ENCODE assay signal across 15 cellular contexts in the genomic region with DNA sequence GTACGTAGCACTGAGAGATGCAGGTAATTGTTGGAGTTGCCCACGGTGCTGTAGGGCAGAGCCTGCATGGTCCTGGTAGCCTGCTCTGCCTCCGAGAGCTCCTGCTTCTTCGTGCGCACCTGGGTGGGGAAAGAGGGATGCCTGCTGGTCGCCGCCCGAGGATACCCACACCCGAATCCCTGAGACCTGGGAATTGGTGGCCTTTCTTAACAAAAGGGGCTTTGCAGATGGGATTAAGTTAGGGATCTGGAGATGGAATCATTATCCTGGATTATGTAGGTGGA. TPM values are rescaled to one million over a fixed set of nuclear protein-coding genes. Genes with fewer than 3 reads are reported as not detected.
DNase-seq lines count a peak whose midpoint lies in the region; ATAC-seq and TF ChIP-seq lines count a peak whose summit lies in the region.
"Had no signal": no experiment of that assay in that cellular context is flagged by ENCODE, and none has a peak within 500 bp of the region (broad histone marks: within the 10 kb centered on the region; RNA-seq: fewer than 3 reads in every experiment).

No MANE protein-coding gene starts in this region.

- no peaks in the 10 kb centered on the region for H3K36me3 ChIP-seq in iPS-15b (ENCODE audit: control insufficient read depth, insufficient read depth, low read length)
- H3K36me3 ChIP-seq in CD8-positive, alpha-beta memory T cell (ENCODE audit: insufficient read depth, low read length) = no peaks in the 10 kb centered on the region

- H3K27ac ChIP-seq in CD8-positive, alpha-beta memory T cell (ENCODE audit: low read depth, low read length) = no peak overlapping the region
- H3K27ac ChIP-seq: HL-60, KMS-11, SK-N-MC had no signal

- ATAC-seq in WTC11 (no peak), HG02973 (IDR thresholded peaks at IDR 0.05; ENCODE audit: unreplicated experiment) (no peak)
- ATAC-seq: Right ventricle myocardium inferior had no signal

- no peaks in the 10 kb centered on the region for H3K9me3 Mint-ChIP-seq in WTC11
- H3K9me3 Mint-ChIP-seq in CD8-positive, alpha-beta memory T cell = no peaks in the 10 kb centered on the region

- H3K9ac ChIP-seq in iPS-15b (ENCODE audit: low read depth, low read length) = no peak overlapping the region
- H3K9ac ChIP-seq: KMS-11 had no signal

- peaks cover 2% of the 10 kb centered on the region for H3K4me1 ChIP-seq in iPS-15b (ENCODE audit: control insufficient read depth, insufficient read depth, low read length)
- no peaks in the 10 kb centered on the region for H3K4me1 ChIP-seq in CD8-positive, alpha-beta memory T cell (ENCODE audit: insufficient read depth, low read length)

- DNase-seq in GM13977 (ENCODE audit: low spot score) = peak; percentile 23
- DNase-seq in WTC11 (ENCODE audit: low spot score) = no peak
- no peak for DNase-seq in stimulated activated CD4-positive, alpha-beta T cell treated with anti-CD3 and anti-CD28 coated beads, Interleukin-12 subunit alpha, Interleukin-12 subunit beta, amount 100 ng/mL, for 4 hours
- DNase-seq in CD8-positive, alpha-beta memory T cell = no peak
- DNase-seq: DMS79, NCI-H1092, NCI-H345, NCI-H69 had no signal

- no peak overlapping the region for H3K27ac Mint-ChIP-seq in WTC11
- H3K27ac Mint-ChIP-seq in CD8-positive, alpha-beta memory T cell = peak overlapping the region in 1 of 8 donors; percentile 47

- H3K27me3 ChIP-seq in iPS-15b (ENCODE audit: control insufficient read depth, insufficient read depth, low read length) = peaks cover 8% of the 10 kb centered on the region
- peaks cover 10% of the 10 kb centered on the region for H3K27me3 ChIP-seq in CD8-positive, alpha-beta memory T cell (ENCODE audit: insufficient read depth, low read length, poor library complexity, severe bottlenecking)

- H3K27me3 Mint-ChIP-seq in WTC11 (ENCODE audit: low read depth) = peaks cover 40% of the 10 kb centered on the region
- peaks cover 17 to 27% of the 10 kb centered on the region in 2 donors for H3K27me3 Mint-ChIP-seq in CD8-positive, alpha-beta memory T cell

- no peaks in the 10 kb centered on the region for H3K36me3 Mint-ChIP-seq in WTC11
- no peaks in the 10 kb centered on the region for H3K36me3 Mint-ChIP-seq in CD8-positive, alpha-beta memory T cell

- POLR2A ChIA-PET in WTC11 (lab: Charles Lee) = no interaction called here
- POLR2A ChIA-PET in CD8-positive, alpha-beta memory T cell (lab: Charles Lee) = no interaction called here

- peak overlapping the region; percentile 59 for H3K4me3 Mint-ChIP-seq in WTC11
- peak overlapping the region in 2 of 7 donors; percentile 15 to 58 for H3K4me3 Mint-ChIP-seq in CD8-positive, alpha-beta memory T cell

- H3K9me3 ChIP-seq in iPS-15b (ENCODE audit: control insufficient read depth, insufficient read depth, low read length) = no peaks in the 10 kb centered on the region
- no peaks in the 10 kb centered on the region for H3K9me3 ChIP-seq in CD8-positive, alpha-beta memory T cell (ENCODE audit: low read length)

- H3K4me3 ChIP-seq in iPS-15b (ENCODE audit: low read depth, low read length) = peak overlapping the region; percentile 45
- H3K4me3 ChIP-seq in CD8-positive, alpha-beta memory T cell (ENCODE audit: low read length) = no peak overlapping the region
- H3K4me3 ChIP-seq: SK-N-MC had no signal

- TF ChIP-seq CTCF in GM13977 (IDR thresholded peaks at IDR 0.05; ENCODE audit: extremely low read depth, insufficient read depth, missing control alignments) (no peak), WTC11 (IDR thresholded peaks at IDR 0.05) (no peak)

- in situ Hi-C loops in GM13977 (cut with MboI; ENCODE audit: low pct_unique_long_range_greater_than_20kb, low sequenced_read_pairs, unreplicated experiment) = no loop called here

- peaks cover 13% of the 10 kb centered on the region for H3K4me1 Mint-ChIP-seq in WTC11
- H3K4me1 Mint-ChIP-seq in CD8-positive, alpha-beta memory T cell = peaks cover 13 to 15% (median 14%) of the 10 kb centered on the region in 3 donors

- CTCF ChIA-PET in WTC11 (lab: Charles Lee) = interaction anchor here (0.7 to 1.1 kb wide), 10 partner anchors 10 to 235 kb away, joined by 3 to 5 read pairs (median 4); a partner anchor contains a TSS
- CTCF ChIA-PET in CD8-positive, alpha-beta memory T cell (lab: Charles Lee) = interaction anchor here (0.9 kb wide), 1 partner anchor 194 kb away, joined by 4 read pairs; no protein-coding TSS in a partner anchor

TF ChIP-seq in WTC11, 78 proteins besides CTCF, POLR2A, EP300 and RAD21:
- TF ChIP-seq PRRX2 (CRISPR knock-in tag; IDR thresholded peaks at IDR 0.05) (no peak), HMGA2 (CRISPR knock-in tag; IDR thresholded peaks at IDR 0.05) (no peak)
- TF ChIP-seq, protein P1, sequence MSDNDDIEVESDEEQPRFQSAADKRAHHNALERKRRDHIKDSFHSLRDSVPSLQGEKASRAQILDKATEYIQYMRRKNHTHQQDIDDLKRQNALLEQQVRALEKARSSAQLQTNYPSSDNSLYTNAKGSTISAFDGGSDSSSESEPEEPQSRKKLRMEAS (CRISPR knock-in tag; IDR thresholded peaks at IDR 0.05) = peak; percentile 12; the same call in 1 of the 2 replicates

RNA-seq across cellular contexts. Expression of a gene that starts 9.4 kb away (rescaled TPM):
- 7.0 to 9.3 TPM (median 8.9 TPM) in 3 replicates for total RNA-seq in WTC11 (2021)
- 1 to 10 TPM; 1.6 to 1.7 TPM for total RNA-seq in CD8-positive, alpha-beta memory T cell
- not detected for polyA plus RNA-seq in CD8-positive, alpha-beta memory T cell

RNA-seq across cellular contexts. Expression of a gene that starts 26.4 kb away (rescaled TPM):
- total RNA-seq in WTC11 (2021) = 48.7 to 59.5 TPM (median 54.2 TPM) in 3 replicates
- 10 to 100 TPM; 72.0 to 74.0 TPM for total RNA-seq in CD8-positive, alpha-beta memory T cell
- 108 TPM for polyA plus RNA-seq in CD8-positive, alpha-beta memory T cell

RNA-seq across cellular contexts. Expression of a gene that starts 28.5 kb away (rescaled TPM):
- 61.5 to 76.6 TPM (median 62.4 TPM) in 3 replicates for total RNA-seq in WTC11 (2021)
- total RNA-seq in CD8-positive, alpha-beta memory T cell = 10 to 100 TPM; 44.6 to 47.8 TPM
- polyA plus RNA-seq in CD8-positive, alpha-beta memory T cell = 2.0 TPM

RNA-seq across cellular contexts. Expression of a gene that starts 41.1 kb away (rescaled TPM):
- total RNA-seq in WTC11 (2021) = 0.13 to 0.27 TPM (median 0.27 TPM) in 3 replicates
- total RNA-seq in CD8-positive, alpha-beta memory T cell = 100 to 1,000 TPM; 111 to 116 TPM
- 30.7 TPM for polyA plus RNA-seq in CD8-positive, alpha-beta memory T cell
- total RNA-seq: A673 had no signal

RNA-seq across cellular contexts. Expression of a gene that starts 56.2 kb away (rescaled TPM):
- 25.1 to 30.3 TPM (median 26.7 TPM) in 3 replicates for total RNA-seq in WTC11 (2021)
- total RNA-seq in CD8-positive, alpha-beta memory T cell = 10 to 100 TPM; 21.3 TPM
- polyA plus RNA-seq in CD8-positive, alpha-beta memory T cell = 40.6 TPM
- total RNA-seq: Right ventricle myocardium inferior had no signal
